ENCODE assay signal across 2 cellular contexts in the genomic region with DNA sequence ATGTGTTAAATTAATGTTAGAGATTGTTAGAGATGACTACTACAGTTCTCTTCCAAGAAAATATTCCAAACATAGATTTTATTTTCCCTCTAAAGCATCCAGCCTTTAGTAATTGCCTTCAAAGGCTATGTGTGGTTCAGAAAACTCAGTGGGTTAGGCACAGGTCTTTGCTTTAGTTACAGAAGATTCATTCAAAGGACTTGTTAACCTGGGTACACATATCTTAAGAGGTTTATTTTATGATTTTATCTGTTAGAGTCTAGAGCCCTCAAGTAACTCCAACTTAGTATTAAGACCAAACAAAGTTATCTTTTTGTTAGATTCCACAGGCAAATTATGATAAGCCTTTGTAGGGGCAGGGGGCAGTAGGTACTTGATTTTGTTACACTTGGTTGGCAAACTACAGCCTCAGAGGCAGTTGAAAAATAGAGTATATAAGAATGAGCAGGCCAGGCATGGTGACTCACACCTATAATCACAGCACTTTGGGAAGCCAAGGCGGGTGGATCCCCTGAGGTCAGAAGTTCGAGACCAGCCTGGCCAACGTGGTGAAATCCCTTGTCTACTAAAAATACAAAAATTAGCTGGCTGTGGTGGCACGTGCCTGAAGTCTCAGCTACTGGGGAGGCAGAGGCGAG.
TF ChIP-seq lines count a peak whose summit lies in the region.

No MANE protein-coding gene starts in this region.

TF ChIP-seq in HCT116, 20 proteins besides CTCF, POLR2A, EP300 and RAD21:
- TF ChIP-seq, protein P1, sequence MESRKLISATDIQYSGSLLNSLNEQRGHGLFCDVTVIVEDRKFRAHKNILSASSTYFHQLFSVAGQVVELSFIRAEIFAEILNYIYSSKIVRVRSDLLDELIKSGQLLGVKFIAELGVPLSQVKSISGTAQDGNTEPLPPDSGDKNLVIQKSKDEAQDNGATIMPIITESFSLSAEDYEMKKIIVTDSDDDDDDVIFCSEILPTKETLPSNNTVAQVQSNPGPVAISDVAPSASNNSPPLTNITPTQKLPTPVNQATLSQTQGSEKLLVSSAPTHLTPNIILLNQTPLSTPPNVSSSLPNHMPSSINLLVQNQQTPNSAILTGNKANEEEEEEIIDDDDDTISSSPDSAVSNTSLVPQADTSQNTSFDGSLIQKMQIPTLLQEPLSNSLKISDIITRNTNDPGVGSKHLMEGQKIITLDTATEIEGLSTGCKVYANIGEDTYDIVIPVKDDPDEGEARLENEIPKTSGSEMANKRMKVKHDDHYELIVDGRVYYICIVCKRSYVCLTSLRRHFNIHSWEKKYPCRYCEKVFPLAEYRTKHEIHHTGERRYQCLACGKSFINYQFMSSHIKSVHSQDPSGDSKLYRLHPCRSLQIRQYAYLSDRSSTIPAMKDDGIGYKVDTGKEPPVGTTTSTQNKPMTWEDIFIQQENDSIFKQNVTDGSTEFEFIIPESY (IDR thresholded peaks at IDR 0.05; ENCODE audit: extremely low read depth, insufficient replicate concordance, low read length) = no peak
- TF ChIP-seq EGR1 (IDR thresholded peaks at IDR 0.05; ENCODE audit: low read depth) (no peak), EZH2 (IDR thresholded peaks at IDR 0.05) (no peak), SIN3A (IDR thresholded peaks at IDR 0.05; ENCODE audit: low read depth) (no peak), SRF (IDR thresholded peaks at IDR 0.05; ENCODE audit: low read depth) (no peak), POLR2AphosphoS5 (IDR thresholded peaks at IDR 0.05; ENCODE audit: low read depth, low read length) (no peak), YY1 (IDR thresholded peaks at IDR 0.05; ENCODE audit: extremely low read depth, insufficient replicate concordance, low read depth, low read length) (no peak), JUND (IDR thresholded peaks at IDR 0.05) (no peak), EZH2phosphoT487 (IDR thresholded peaks at IDR 0.05; ENCODE audit: borderline replicate concordance) (no peak), SP1 (IDR thresholded peaks at IDR 0.05; ENCODE audit: low read depth) (no peak), FOSL1 (IDR thresholded peaks at IDR 0.05; ENCODE audit: low read depth) (no peak), REST (IDR thresholded peaks at IDR 0.05; ENCODE audit: low read depth) (no peak), ZFX (IDR thresholded peaks at IDR 0.05) (no peak), MAX (IDR thresholded peaks at IDR 0.05) (no peak), CEBPB (IDR thresholded peaks at IDR 0.05; ENCODE audit: low read depth) (no peak), ELF1 (IDR thresholded peaks at IDR 0.05; ENCODE audit: borderline replicate concordance, low read depth) (no peak), ZNF274 (IDR thresholded peaks at IDR 0.05; ENCODE audit: low read depth, low read length) (no peak), TCF7L2 (IDR thresholded peaks at IDR 0.05; ENCODE audit: borderline replicate concordance, extremely low read depth, insufficient read depth, insufficient read length) (no peak), CBX3 (IDR thresholded peaks at IDR 0.05; ENCODE audit: low read depth) (no peak)
- TF ChIP-seq, protein P2, sequence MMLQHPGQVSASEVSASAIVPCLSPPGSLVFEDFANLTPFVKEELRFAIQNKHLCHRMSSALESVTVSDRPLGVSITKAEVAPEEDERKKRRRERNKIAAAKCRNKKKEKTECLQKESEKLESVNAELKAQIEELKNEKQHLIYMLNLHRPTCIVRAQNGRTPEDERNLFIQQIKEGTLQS (IDR thresholded peaks at IDR 0.05) = no peak

TF ChIP-seq in WTC11, 78 proteins besides CTCF, POLR2A, EP300 and RAD21 (continued from another document):
- TF ChIP-seq, protein P3, sequence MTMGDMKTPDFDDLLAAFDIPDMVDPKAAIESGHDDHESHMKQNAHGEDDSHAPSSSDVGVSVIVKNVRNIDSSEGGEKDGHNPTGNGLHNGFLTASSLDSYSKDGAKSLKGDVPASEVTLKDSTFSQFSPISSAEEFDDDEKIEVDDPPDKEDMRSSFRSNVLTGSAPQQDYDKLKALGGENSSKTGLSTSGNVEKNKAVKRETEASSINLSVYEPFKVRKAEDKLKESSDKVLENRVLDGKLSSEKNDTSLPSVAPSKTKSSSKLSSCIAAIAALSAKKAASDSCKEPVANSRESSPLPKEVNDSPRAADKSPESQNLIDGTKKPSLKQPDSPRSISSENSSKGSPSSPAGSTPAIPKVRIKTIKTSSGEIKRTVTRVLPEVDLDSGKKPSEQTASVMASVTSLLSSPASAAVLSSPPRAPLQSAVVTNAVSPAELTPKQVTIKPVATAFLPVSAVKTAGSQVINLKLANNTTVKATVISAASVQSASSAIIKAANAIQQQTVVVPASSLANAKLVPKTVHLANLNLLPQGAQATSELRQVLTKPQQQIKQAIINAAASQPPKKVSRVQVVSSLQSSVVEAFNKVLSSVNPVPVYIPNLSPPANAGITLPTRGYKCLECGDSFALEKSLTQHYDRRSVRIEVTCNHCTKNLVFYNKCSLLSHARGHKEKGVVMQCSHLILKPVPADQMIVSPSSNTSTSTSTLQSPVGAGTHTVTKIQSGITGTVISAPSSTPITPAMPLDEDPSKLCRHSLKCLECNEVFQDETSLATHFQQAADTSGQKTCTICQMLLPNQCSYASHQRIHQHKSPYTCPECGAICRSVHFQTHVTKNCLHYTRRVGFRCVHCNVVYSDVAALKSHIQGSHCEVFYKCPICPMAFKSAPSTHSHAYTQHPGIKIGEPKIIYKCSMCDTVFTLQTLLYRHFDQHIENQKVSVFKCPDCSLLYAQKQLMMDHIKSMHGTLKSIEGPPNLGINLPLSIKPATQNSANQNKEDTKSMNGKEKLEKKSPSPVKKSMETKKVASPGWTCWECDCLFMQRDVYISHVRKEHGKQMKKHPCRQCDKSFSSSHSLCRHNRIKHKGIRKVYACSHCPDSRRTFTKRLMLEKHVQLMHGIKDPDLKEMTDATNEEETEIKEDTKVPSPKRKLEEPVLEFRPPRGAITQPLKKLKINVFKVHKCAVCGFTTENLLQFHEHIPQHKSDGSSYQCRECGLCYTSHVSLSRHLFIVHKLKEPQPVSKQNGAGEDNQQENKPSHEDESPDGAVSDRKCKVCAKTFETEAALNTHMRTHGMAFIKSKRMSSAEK (CRISPR knock-in tag; IDR thresholded peaks at IDR 0.05; ENCODE audit: borderline replicate concordance) = no peak
- TF ChIP-seq TCF7 (CRISPR knock-in tag; IDR thresholded peaks at IDR 0.05; ENCODE audit: low read depth) (no peak), SOX15 (CRISPR knock-in tag; IDR thresholded peaks at IDR 0.05) (no peak), USF2 (CRISPR knock-in tag; IDR thresholded peaks at IDR 0.05) (no peak), PRDM15 (CRISPR knock-in tag; IDR thresholded peaks at IDR 0.05) (no peak), ELF4 (CRISPR knock-in tag; IDR thresholded peaks at IDR 0.05; ENCODE audit: low read depth) (no peak), NR3C1 (CRISPR knock-in tag; conservative IDR thresholded peaks at IDR 0.05; ENCODE audit: low read depth) (no peak), ZBTB21 (CRISPR knock-in tag; IDR thresholded peaks at IDR 0.05; ENCODE audit: borderline replicate concordance) (no peak), PREB (CRISPR knock-in tag; IDR thresholded peaks at IDR 0.05; ENCODE audit: borderline replicate concordance) (no peak)
- TF ChIP-seq, protein P4, sequence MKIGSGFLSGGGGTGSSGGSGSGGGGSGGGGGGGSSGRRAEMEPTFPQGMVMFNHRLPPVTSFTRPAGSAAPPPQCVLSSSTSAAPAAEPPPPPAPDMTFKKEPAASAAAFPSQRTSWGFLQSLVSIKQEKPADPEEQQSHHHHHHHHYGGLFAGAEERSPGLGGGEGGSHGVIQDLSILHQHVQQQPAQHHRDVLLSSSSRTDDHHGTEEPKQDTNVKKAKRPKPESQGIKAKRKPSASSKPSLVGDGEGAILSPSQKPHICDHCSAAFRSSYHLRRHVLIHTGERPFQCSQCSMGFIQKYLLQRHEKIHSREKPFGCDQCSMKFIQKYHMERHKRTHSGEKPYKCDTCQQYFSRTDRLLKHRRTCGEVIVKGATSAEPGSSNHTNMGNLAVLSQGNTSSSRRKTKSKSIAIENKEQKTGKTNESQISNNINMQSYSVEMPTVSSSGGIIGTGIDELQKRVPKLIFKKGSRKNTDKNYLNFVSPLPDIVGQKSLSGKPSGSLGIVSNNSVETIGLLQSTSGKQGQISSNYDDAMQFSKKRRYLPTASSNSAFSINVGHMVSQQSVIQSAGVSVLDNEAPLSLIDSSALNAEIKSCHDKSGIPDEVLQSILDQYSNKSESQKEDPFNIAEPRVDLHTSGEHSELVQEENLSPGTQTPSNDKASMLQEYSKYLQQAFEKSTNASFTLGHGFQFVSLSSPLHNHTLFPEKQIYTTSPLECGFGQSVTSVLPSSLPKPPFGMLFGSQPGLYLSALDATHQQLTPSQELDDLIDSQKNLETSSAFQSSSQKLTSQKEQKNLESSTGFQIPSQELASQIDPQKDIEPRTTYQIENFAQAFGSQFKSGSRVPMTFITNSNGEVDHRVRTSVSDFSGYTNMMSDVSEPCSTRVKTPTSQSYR (CRISPR knock-in tag; IDR thresholded peaks at IDR 0.05) = no peak
- TF ChIP-seq, protein P5, sequence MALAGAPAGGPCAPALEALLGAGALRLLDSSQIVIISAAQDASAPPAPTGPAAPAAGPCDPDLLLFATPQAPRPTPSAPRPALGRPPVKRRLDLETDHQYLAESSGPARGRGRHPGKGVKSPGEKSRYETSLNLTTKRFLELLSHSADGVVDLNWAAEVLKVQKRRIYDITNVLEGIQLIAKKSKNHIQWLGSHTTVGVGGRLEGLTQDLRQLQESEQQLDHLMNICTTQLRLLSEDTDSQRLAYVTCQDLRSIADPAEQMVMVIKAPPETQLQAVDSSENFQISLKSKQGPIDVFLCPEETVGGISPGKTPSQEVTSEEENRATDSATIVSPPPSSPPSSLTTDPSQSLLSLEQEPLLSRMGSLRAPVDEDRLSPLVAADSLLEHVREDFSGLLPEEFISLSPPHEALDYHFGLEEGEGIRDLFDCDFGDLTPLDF (CRISPR knock-in tag; IDR thresholded peaks at IDR 0.05) = no peak
TF ChIP-seq in WTC11: peak in this region for 0.
